In the genomic region with DNA sequence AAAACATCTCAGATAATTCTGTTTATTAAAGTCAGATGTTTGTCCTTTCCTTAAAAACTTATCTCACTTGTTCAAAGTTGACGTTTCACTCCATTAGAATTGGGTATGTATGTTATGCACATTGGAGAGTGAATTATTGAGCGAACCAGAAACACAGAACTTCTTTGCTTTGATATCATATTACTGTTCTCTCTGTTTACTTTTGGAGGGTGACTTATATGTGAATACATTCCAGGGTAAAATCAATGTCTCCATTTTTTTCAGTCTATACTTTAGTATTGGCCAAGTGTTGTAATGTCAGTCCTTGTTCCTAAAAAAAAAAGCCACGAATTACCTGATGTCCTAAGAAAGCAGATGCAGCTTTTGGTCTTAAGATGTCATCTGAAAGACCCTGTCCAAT, we compare ENCODE assay signal across 19 cellular contexts.
"Had no signal": no experiment of that assay in that cellular context is flagged by ENCODE, and none has a peak within 500 bp of the region (broad histone marks: within the 10 kb centered on the region; RNA-seq: fewer than 3 reads in every experiment).

No MANE protein-coding gene starts in this region.

- H3K36me3 ChIP-seq: ascending aorta, gastroesophageal sphincter, sigmoid colon, upper lobe of right lung had no signal

- H3K9me3 ChIP-seq: ascending aorta, gastroesophageal sphincter, mucosa of descending colon, sigmoid colon, upper lobe of right lung had no signal

- H3K27me3 ChIP-seq: ascending aorta, dorsolateral prefrontal cortex, gastroesophageal sphincter, sigmoid colon, upper lobe of right lung had no signal

- H3K79me2 ChIP-seq: parathyroid adenoma had no signal

- H3K4me1 ChIP-seq: ascending aorta, upper lobe of right lung had no signal

- H3K4me3 ChIP-seq: ascending aorta, dorsolateral prefrontal cortex, gastroesophageal sphincter, mucosa of descending colon, sigmoid colon, upper lobe of right lung had no signal

- ATAC-seq: activated CD8-positive, alpha-beta memory T cell treated with anti-CD3 and anti-CD28 coated beads, Interleukin-2, amount 10 ng/mL, durations not matched to agents 7 days and 5 days; gastroesophageal sphincter; left ventricle myocardium superior; mucosa of descending colon; T-cell; upper lobe of right lung had no signal

- H3K9ac ChIP-seq: parathyroid adenoma had no signal

- DNase-seq: activated B cell treated with CpG ODN at 0.5 μM for 24 hours; activated CD4-positive, alpha-beta memory T cell treated with anti-CD3 and anti-CD28 coated beads for 36 hours; activated CD4-positive, alpha-beta T cell treated with anti-CD3 and anti-CD28 coated beads for 4 hours; activated CD8-positive, alpha-beta memory T cell treated with anti-CD3 and anti-CD28 coated beads, Interleukin-2, amount 10 ng/mL, durations not matched to agents 7 days and 5 days; activated naive CD4-positive, alpha-beta T cell; activated naive CD8-positive, alpha-beta T cell treated with anti-CD3 and anti-CD28 coated beads, Interleukin-2, amount 10 ng/mL, durations not matched to agents 7 days and 5 days; dorsolateral prefrontal cortex; immature natural killer cell; left ventricle myocardium superior; mucosa of descending colon; naive B cell; sigmoid colon; stimulated activated CD8-positive, alpha-beta memory T cell treated with anti-CD3 and anti-CD28 coated beads, Interleukin-4, amount 100 ng/mL, for 48 hours; stimulated activated naive CD4-positive, alpha-beta T cell; T-cell; upper lobe of right lung had no signal

- H2AFZ ChIP-seq: parathyroid adenoma had no signal

- H3K27ac ChIP-seq: ascending aorta, dorsolateral prefrontal cortex, gastroesophageal sphincter, parathyroid adenoma, sigmoid colon, upper lobe of right lung had no signal
